20 cellular contexts compared by ENCODE assay signal in genomic region chr19:46020819-46021125, GRCh38. TPM values are rescaled to one million over a fixed set of nuclear protein-coding genes. Genes with fewer than 3 reads are reported as not detected.
DNase-seq lines count a peak whose midpoint lies in the region; TF ChIP-seq lines count a peak whose summit lies in the region.
"Had no signal": no experiment of that assay in that cellular context is flagged by ENCODE, and none has a peak within 500 bp of the region (broad histone marks: within the 10 kb centered on the region; RNA-seq: fewer than 3 reads in every experiment).

No MANE protein-coding gene starts in this region.

- CTCF ChIA-PET in mammary epithelial cell (lab: Charles Lee; ENCODE audit: low non-redundant PET) = no interaction called here
- CTCF ChIA-PET in MCF 10A (lab: Yijun Ruan, JAX) = interaction anchor here (0.6 to 11.3 kb wide), 5 partner anchors 8 to 341 kb away, joined by 3 to 216 read pairs (median 8); no protein-coding TSS in a partner anchor

- H3K4me1 ChIP-seq in mammary epithelial cell (ENCODE audit: insufficient read depth, low read length) (peaks cover 26% of the 10 kb centered on the region), neutrophil (ENCODE audit: control insufficient read depth in 1 of 2, insufficient read depth in 1 of 2, low read depth in 1 of 2, low read length in 1 of 2) (peaks cover 96% of the 10 kb centered on the region in 2 experiments), stomach (peaks cover 10 to 25% (median 21%) of the 10 kb centered on the region in 4 donors)

- no peak for TF ChIP-seq EP300 in stomach (IDR thresholded peaks at IDR 0.05)

- TF ChIP-seq CTCF in mammary epithelial cell (conservative IDR thresholded peaks at IDR 0.05 in 1 of 2, IDR thresholded peaks at IDR 0.05 in 1 of 2; ENCODE audit: extremely low read depth in 1 of 2, insufficient read depth in 1 of 2, low read depth in 1 of 2, low read length in 2 of 2) (no peak), MCF 10A (IDR thresholded peaks at IDR 0.05; ENCODE audit: unreplicated experiment) (no peak), neutrophil (IDR thresholded peaks at IDR 0.05) (no peak), stomach (IDR thresholded peaks at IDR 0.05) (no peak)

- H3K4me3 Mint-ChIP-seq in MCF 10A (ENCODE audit: unreplicated experiment) = no peak overlapping the region
- H3K4me3 Mint-ChIP-seq: CD4-positive, alpha-beta memory T cell; H9 had no signal

- H3K27me3 ChIP-seq in mammary epithelial cell (ENCODE audit: insufficient read depth, low read length) = no peaks in the 10 kb centered on the region
- H3K27me3 ChIP-seq in neutrophil = no peaks in the 10 kb centered on the region
- peaks cover 7 to 45% (median 24%) of the 10 kb centered on the region in 3 donors for H3K27me3 ChIP-seq in stomach

- no TSS peak for BruUV-seq in mammary epithelial cell (replicated peaks; lab: Mats Ljungman, UMichigan)
- no TSS peak for BruUV-seq in MCF 10A (replicated peaks; lab: Mats Ljungman, UMichigan)

- H3K9me3 ChIP-seq in mammary epithelial cell (replicated peaks; ENCODE audit: insufficient read depth, low read length) (no peaks in the 10 kb centered on the region), neutrophil (no peaks in the 10 kb centered on the region), stomach (no peaks in the 10 kb centered on the region)
- H3K9me3 ChIP-seq: A549, BLaER1 had no signal

- peaks cover 22% of the 10 kb centered on the region for H3K4me1 Mint-ChIP-seq in MCF 10A (ENCODE audit: insufficient read depth, unreplicated experiment)

- H3K36me3 ChIP-seq in mammary epithelial cell (ENCODE audit: insufficient read depth, low read length) (no peaks in the 10 kb centered on the region), neutrophil (peaks cover 35% of the 10 kb centered on the region), stomach (peaks cover 0 to 16% (median 7%) of the 10 kb centered on the region in 4 donors)

- no peak overlapping the region for H3K27ac Mint-ChIP-seq in MCF 10A (ENCODE audit: low read depth, unreplicated experiment)
- H3K27ac Mint-ChIP-seq: H9 had no signal

- no peaks in the 10 kb centered on the region for H3K9me3 Mint-ChIP-seq in MCF 10A (ENCODE audit: unreplicated experiment)
- H3K9me3 Mint-ChIP-seq: CD4-positive, alpha-beta memory T cell had no signal

- no peak overlapping the region for H3K9ac ChIP-seq in mammary epithelial cell (ENCODE audit: insufficient read depth, low read length)
- H3K9ac ChIP-seq: BLaER1 had no signal

- intact Hi-C loops in mammary epithelial cell (cut with micrococcal nuclease) (no loop called here), MCF 10A (cut with micrococcal nuclease) (no loop called here), stomach (cut with DNase I; ENCODE audit: low total_unique reads) (no loop called here)

- peaks cover 25% of the 10 kb centered on the region for H3K36me3 Mint-ChIP-seq in MCF 10A (ENCODE audit: insufficient read depth, unreplicated experiment)
- H3K36me3 Mint-ChIP-seq: CD4-positive, alpha-beta memory T cell had no signal

- H3K79me2 ChIP-seq in mammary epithelial cell (ENCODE audit: insufficient read depth, low read length) = no peaks in the 10 kb centered on the region

- no peak overlapping the region for H2AFZ ChIP-seq in mammary epithelial cell (ENCODE audit: low read depth, low read length)

- H3K27me3 Mint-ChIP-seq in MCF 10A (ENCODE audit: insufficient read depth, unreplicated experiment) = no peaks in the 10 kb centered on the region

- 67% methylated on average over 7 of the region's 7 CpGs for WGBS in mammary epithelial cell (ENCODE audit: low coverage, missing lambda C conversion rate)
- 81 to 91% (median 88%) methylated on average over 6 to 7 of the region's 7 CpGs for WGBS in stomach, 5 donors

- DNase-seq in mammary epithelial cell (no peak), MCF 10A (ENCODE audit: unreplicated experiment) (no peak), mesenteric fat pad (ENCODE audit: low spot score) (peak; percentile 65), DMS79 (lab: John Stamatoyannopoulos, UW) (no peak), NCI-H526 (lab: John Stamatoyannopoulos, UW) (no peak), stomach (no peak)
- DNase-seq: CD4-positive, alpha-beta memory T cell; DND-41 had no signal

- H3K4me3 ChIP-seq in mammary epithelial cell (replicated peaks in 1 of 3; ENCODE audit: insufficient read depth in 1 of 3, low read depth in 2 of 3, low read length in 3 of 3) (no peak overlapping the region), neutrophil (ENCODE audit: low read depth in 1 of 2, low read length in 1 of 2) (peak overlapping the region; percentile 88 to 96), stomach (no peak overlapping the region)
- H3K4me3 ChIP-seq: A549, BLaER1, GM12878, K562 had no signal

- no peak overlapping the region for H3K27ac ChIP-seq in mammary epithelial cell (ENCODE audit: insufficient read depth, low read depth, low read length)
- peak overlapping the region; percentile 92 for H3K27ac ChIP-seq in neutrophil
- H3K27ac ChIP-seq in stomach = no peak overlapping the region
- H3K27ac ChIP-seq: 22Rv1, A549, BLaER1 had no signal

- POLR2A ChIA-PET in MCF 10A (lab: Yijun Ruan, JAX) = interaction anchor here (0.5 to 2.3 kb wide), 8 partner anchors 11 to 1237 kb away, joined by 3 to 8 read pairs (median 3); partner anchors contain the start of genes CCDC61 and IRF2BP1

- peak overlapping the region; percentile 42 for H3K4me2 ChIP-seq in mammary epithelial cell (ENCODE audit: insufficient read depth, low read depth, low read length)
- H3K4me2 ChIP-seq: A549 had no signal

- in situ Hi-C loops in mammary epithelial cell (cut with MboI; ENCODE audit: low sequenced_read_pairs in 2 of 2) = no loop called here

- dilution Hi-C loops in mammary epithelial cell (cut with HindIII; ENCODE audit: low sequenced_read_pairs) = no loop called here

- no peaks in the 10 kb centered on the region for H4K20me1 ChIP-seq in mammary epithelial cell (ENCODE audit: insufficient read depth, low read length)

- TF ChIP-seq POLR2A in stomach (IDR thresholded peaks at IDR 0.05) = no peak

RNA-seq across cellular contexts. Expression of gene PGLYRP1, which starts 2.1 kb away (rescaled TPM):
- total RNA-seq in mammary epithelial cell (not detected), MCF 10A (2022) (not detected in 2 replicates), mesenteric fat pad (1.6 TPM), stomach (not detected)
- polyA plus RNA-seq in mammary epithelial cell (not detected), stomach (1 to 10 TPM in 1 of 3 donors, under 1 TPM in 1, not detected in 1; 0.56 to 3.5 TPM)
- polyA minus RNA-seq in mammary epithelial cell = not detected
- total RNA-seq: CD4-positive, alpha-beta memory T cell; G401; GM12878; H1; H9; IMR-90; K562 had no signal
- polyA plus RNA-seq: A549; AG04450; CD4-positive, alpha-beta memory T cell; H1; IMR-90; K562 had no signal

RNA-seq across cellular contexts. Expression of gene IGFL4, which starts 20.0 kb away (rescaled TPM):
- 1 to 10 TPM in 1 of 2 donors, not detected in 1; 1.5 TPM for total RNA-seq in mammary epithelial cell
- polyA plus RNA-seq in mammary epithelial cell = not detected
- polyA minus RNA-seq in mammary epithelial cell = not detected
- 0.54 TPM in 1 of 2 replicates, not detected in the other for total RNA-seq in MCF 10A (2022)
- not detected for total RNA-seq in mesenteric fat pad
- total RNA-seq in stomach = not detected
- polyA plus RNA-seq in stomach = under 1 TPM in 1 of 3 donors, not detected in 2; 0.15 TPM
- total RNA-seq: CD4-positive, alpha-beta memory T cell; G401; GM12878; IMR-90; K562 had no signal
- polyA plus RNA-seq: AG04450; CD14-positive monocyte; CD4-positive, alpha-beta memory T cell; GM12878; IMR-90; K562 had no signal

RNA-seq across cellular contexts. Expression of gene CCDC61, which starts 25.5 kb away (rescaled TPM):
- total RNA-seq in mammary epithelial cell (10 to 100 TPM in 1 of 2 donors, 1 to 10 TPM in 1; 3.3 to 14.8 TPM), MCF 10A (2022) (17.5 and 18.9 TPM in 2 replicates), mesenteric fat pad (9.8 TPM), stomach (10 to 100 TPM in 3 of 5 donors, 1 to 10 TPM in 2; 2.4 to 38.8 (median 14.5) TPM)
- polyA plus RNA-seq in mammary epithelial cell (6.4 TPM), stomach (10 to 100 TPM; 10.7 to 17.9 (median 12.0) TPM)
- polyA minus RNA-seq in mammary epithelial cell = 1.7 TPM

RNA-seq across cellular contexts. Expression of gene NOVA2, which starts 47.1 kb away (rescaled TPM):
- total RNA-seq in mammary epithelial cell (not detected), MCF 10A (2022) (not detected in 2 replicates), mesenteric fat pad (15.4 TPM), stomach (1 to 10 TPM in 2 of 5 donors, under 1 TPM in 1, not detected in 2; 0.45 to 1.8 (median 1.2) TPM)
- polyA plus RNA-seq in mammary epithelial cell (0.01 TPM), stomach (10 to 100 TPM in 1 of 3 donors, 1 to 10 TPM in 1, under 1 TPM in 1; 0.38 to 10.7 (median 1.4) TPM)
- not detected for polyA minus RNA-seq in mammary epithelial cell
- total RNA-seq: CD4-positive, alpha-beta memory T cell; G401; IMR-90; K562 had no signal
- polyA plus RNA-seq: CD14-positive monocyte; CD4-positive, alpha-beta memory T cell; K562 had no signal

Comparison
In these comparisons a context has a peak if more than half of its experiments do, and no peak if none do; other contexts are left out.
1. H3K4me3 ChIP-seq: peak in neutrophil (2 of 2); none in mammary epithelial cell (0 of 3) and stomach (0 of 4).